Comparison of ENCODE assay signal across 1 cellular context in genomic region chr1:172895761-172896160, GRCh38.
A peak's percentile ranks its signal among the peaks of the same experiment; 100 is the strongest.
TF ChIP-seq lines count a peak whose summit lies in the region.

No MANE protein-coding gene starts in this region.

TF ChIP-seq in HCT116, 20 proteins besides CTCF, POLR2A, EP300 and RAD21 (continued from another document):
- no peak for TF ChIP-seq EZH2phosphoT487 (IDR thresholded peaks at IDR 0.05; ENCODE audit: borderline replicate concordance)
- peak; percentile 44; the same call in 1 of the 2 replicates for TF ChIP-seq CEBPB (IDR thresholded peaks at IDR 0.05; ENCODE audit: low read depth)
- no peak for TF ChIP-seq ZNF274 (IDR thresholded peaks at IDR 0.05; ENCODE audit: low read depth, low read length)
- TF ChIP-seq JUND (IDR thresholded peaks at IDR 0.05), result peak; percentile 45
- no peak for TF ChIP-seq FOSL1 (IDR thresholded peaks at IDR 0.05; ENCODE audit: low read depth)
- TF ChIP-seq REST (IDR thresholded peaks at IDR 0.05; ENCODE audit: low read depth), result no peak
- peak; percentile 29; the same call in 1 of the 2 replicates for TF ChIP-seq CBX3 (IDR thresholded peaks at IDR 0.05; ENCODE audit: low read depth)
- no peak for TF ChIP-seq ZFX (IDR thresholded peaks at IDR 0.05)
TF ChIP-seq in HCT116: peak in this region for 6.
